Comparison of ENCODE assay signal across 24 cellular contexts in genomic region chr15:55260562-55261131, GRCh38.
"Had no signal": no experiment of that assay in that cellular context is flagged by ENCODE, and none has a peak within 500 bp of the region (broad histone marks: within the 10 kb centered on the region; RNA-seq: fewer than 3 reads in every experiment).

No MANE protein-coding gene starts in this region.

- H3K27me3 ChIP-seq: body of pancreas, colonic mucosa, right lobe of liver, stomach, testis, upper lobe of left lung had no signal

- H3K27ac Mint-ChIP-seq: activated naive CD4-positive, alpha-beta T cell treated with anti-CD3 and anti-CD28 coated beads, Interleukin-2, amount 10 ng/mL, durations not matched to agents 7 days and 5 days; activated T-helper 17 cell treated with anti-CD3 and anti-CD28 coated beads, Interleukin-2, amount 50 U/mL, for 72 hours had no signal

- H3K9me3 Mint-ChIP-seq: activated naive CD4-positive, alpha-beta T cell treated with anti-CD3 and anti-CD28 coated beads, Interleukin-2, amount 10 ng/mL, durations not matched to agents 7 days and 5 days had no signal

- H3K4me3 ChIP-seq: body of pancreas, colonic mucosa, psoas muscle, right lobe of liver, smooth muscle cell, stomach, testis, upper lobe of left lung had no signal

- H3K9me3 ChIP-seq: body of pancreas, colonic mucosa, psoas muscle, right lobe of liver, stomach, testis, upper lobe of left lung had no signal

- DNase-seq: activated CD4-positive, alpha-beta T cell treated with anti-CD3 and anti-CD28 coated beads for 1 hour; activated CD4-positive, alpha-beta T cell treated with anti-CD3 and anti-CD28 coated beads, Interleukin-2, amount 50 U/mL, for 48 hours; activated naive CD4-positive, alpha-beta T cell treated with anti-CD3 and anti-CD28 coated beads, Interleukin-2, amount 10 ng/mL, durations not matched to agents 7 days and 5 days; body of pancreas; caudate nucleus; colonic mucosa; effector CD4-positive, alpha-beta T cell; foreskin fibroblast; hippocampal formation; kidney; mesendoderm; psoas muscle; right lobe of liver; stimulated activated CD4-positive, alpha-beta T cell treated with anti-CD3 and anti-CD28 coated beads, Interleukin-4, amount 100 ng/mL, for 4 hours; stimulated activated CD8-positive, alpha-beta memory T cell treated with anti-CD3 and anti-CD28 coated beads, Interleukin-4, amount 100 ng/mL, for 48 hours; stomach; T-helper 1 cell; T1000; testis; upper lobe of left lung had no signal

- H3K4me1 ChIP-seq: body of pancreas, psoas muscle, testis had no signal

- H3K27me3 Mint-ChIP-seq: activated naive CD4-positive, alpha-beta T cell treated with anti-CD3 and anti-CD28 coated beads, Interleukin-2, amount 10 ng/mL, durations not matched to agents 7 days and 5 days; activated T-helper 17 cell treated with anti-CD3 and anti-CD28 coated beads, Interleukin-2, amount 50 U/mL, for 72 hours had no signal

- H3K27ac ChIP-seq: body of pancreas, colonic mucosa, psoas muscle, right lobe of liver, stomach, testis, upper lobe of left lung, VCaP had no signal

- ATAC-seq: activated T-helper 17 cell treated with anti-CD3 and anti-CD28 coated beads, Interleukin-2, amount 50 U/mL, for 72 hours; body of pancreas; psoas muscle; SK-N-SH treated with all-trans-retinoic acid at 6 μM for 48 hours had no signal

- FAIRE-seq: kidney had no signal

- H3K36me3 ChIP-seq: colonic mucosa, right lobe of liver had no signal

- H3K4me3 Mint-ChIP-seq: activated naive CD4-positive, alpha-beta T cell treated with anti-CD3 and anti-CD28 coated beads, Interleukin-2, amount 10 ng/mL, durations not matched to agents 7 days and 5 days; activated T-helper 17 cell treated with anti-CD3 and anti-CD28 coated beads, Interleukin-2, amount 50 U/mL, for 72 hours had no signal
